In the genomic region with DNA sequence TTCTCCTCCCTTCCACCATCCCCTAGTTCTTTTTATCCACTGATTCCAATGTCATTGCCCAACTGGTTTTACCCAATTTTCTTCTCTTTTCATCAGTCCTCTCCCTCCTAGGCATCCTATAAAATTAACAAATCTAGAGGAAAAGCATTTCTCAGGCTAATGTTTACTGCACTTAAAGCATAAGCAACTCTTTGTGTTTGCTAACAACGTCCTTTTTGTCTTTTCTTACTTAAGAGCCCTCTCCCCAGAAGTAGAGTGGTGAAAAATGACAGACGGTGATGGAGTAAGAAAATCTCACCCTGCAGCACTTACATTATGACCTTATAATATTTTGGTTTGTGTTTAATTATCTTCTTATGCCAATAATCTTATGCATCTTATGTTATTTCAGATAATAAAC, we compare ENCODE assay signal across 1 cellular context.
TF ChIP-seq lines count a peak whose summit lies in the region.

No MANE protein-coding gene starts in this region.

TF ChIP-seq in K562, 482 proteins besides CTCF, POLR2A, EP300 and RAD21:
- TF ChIP-seq, protein P1, sequence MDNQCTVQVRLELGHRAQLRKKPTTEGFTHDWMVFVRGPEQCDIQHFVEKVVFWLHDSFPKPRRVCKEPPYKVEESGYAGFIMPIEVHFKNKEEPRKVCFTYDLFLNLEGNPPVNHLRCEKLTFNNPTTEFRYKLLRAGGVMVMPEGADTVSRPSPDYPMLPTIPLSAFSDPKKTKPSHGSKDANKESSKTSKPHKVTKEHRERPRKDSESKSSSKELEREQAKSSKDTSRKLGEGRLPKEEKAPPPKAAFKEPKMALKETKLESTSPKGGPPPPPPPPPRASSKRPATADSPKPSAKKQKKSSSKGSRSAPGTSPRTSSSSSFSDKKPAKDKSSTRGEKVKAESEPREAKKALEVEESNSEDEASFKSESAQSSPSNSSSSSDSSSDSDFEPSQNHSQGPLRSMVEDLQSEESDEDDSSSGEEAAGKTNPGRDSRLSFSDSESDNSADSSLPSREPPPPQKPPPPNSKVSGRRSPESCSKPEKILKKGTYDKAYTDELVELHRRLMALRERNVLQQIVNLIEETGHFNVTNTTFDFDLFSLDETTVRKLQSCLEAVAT (IDR thresholded peaks at IDR 0.05) = no peak
- no peak for TF ChIP-seq ZNF146 (CRISPR knock-in tag; IDR thresholded peaks at IDR 0.05; ENCODE audit: unreplicated experiment)
- no peak for TF ChIP-seq JUNB (CRISPR knock-in tag; conservative IDR thresholded peaks at IDR 0.05)
- no peak for TF ChIP-seq ZNF124 (CRISPR knock-in tag; IDR thresholded peaks at IDR 0.05)
- TF ChIP-seq, protein P2, sequence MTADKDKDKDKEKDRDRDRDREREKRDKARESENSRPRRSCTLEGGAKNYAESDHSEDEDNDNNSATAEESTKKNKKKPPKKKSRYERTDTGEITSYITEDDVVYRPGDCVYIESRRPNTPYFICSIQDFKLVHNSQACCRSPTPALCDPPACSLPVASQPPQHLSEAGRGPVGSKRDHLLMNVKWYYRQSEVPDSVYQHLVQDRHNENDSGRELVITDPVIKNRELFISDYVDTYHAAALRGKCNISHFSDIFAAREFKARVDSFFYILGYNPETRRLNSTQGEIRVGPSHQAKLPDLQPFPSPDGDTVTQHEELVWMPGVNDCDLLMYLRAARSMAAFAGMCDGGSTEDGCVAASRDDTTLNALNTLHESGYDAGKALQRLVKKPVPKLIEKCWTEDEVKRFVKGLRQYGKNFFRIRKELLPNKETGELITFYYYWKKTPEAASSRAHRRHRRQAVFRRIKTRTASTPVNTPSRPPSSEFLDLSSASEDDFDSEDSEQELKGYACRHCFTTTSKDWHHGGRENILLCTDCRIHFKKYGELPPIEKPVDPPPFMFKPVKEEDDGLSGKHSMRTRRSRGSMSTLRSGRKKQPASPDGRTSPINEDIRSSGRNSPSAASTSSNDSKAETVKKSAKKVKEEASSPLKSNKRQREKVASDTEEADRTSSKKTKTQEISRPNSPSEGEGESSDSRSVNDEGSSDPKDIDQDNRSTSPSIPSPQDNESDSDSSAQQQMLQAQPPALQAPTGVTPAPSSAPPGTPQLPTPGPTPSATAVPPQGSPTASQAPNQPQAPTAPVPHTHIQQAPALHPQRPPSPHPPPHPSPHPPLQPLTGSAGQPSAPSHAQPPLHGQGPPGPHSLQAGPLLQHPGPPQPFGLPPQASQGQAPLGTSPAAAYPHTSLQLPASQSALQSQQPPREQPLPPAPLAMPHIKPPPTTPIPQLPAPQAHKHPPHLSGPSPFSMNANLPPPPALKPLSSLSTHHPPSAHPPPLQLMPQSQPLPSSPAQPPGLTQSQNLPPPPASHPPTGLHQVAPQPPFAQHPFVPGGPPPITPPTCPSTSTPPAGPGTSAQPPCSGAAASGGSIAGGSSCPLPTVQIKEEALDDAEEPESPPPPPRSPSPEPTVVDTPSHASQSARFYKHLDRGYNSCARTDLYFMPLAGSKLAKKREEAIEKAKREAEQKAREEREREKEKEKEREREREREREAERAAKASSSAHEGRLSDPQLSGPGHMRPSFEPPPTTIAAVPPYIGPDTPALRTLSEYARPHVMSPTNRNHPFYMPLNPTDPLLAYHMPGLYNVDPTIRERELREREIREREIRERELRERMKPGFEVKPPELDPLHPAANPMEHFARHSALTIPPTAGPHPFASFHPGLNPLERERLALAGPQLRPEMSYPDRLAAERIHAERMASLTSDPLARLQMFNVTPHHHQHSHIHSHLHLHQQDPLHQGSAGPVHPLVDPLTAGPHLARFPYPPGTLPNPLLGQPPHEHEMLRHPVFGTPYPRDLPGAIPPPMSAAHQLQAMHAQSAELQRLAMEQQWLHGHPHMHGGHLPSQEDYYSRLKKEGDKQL (CRISPR knock-in tag; IDR thresholded peaks at IDR 0.05; ENCODE audit: borderline replicate concordance) = no peak
- no peak for TF ChIP-seq GTF2F1 (IDR thresholded peaks at IDR 0.05; ENCODE audit: low read depth, low read length)
